ENCODE assay signal across 8 cellular contexts in the genomic region with DNA sequence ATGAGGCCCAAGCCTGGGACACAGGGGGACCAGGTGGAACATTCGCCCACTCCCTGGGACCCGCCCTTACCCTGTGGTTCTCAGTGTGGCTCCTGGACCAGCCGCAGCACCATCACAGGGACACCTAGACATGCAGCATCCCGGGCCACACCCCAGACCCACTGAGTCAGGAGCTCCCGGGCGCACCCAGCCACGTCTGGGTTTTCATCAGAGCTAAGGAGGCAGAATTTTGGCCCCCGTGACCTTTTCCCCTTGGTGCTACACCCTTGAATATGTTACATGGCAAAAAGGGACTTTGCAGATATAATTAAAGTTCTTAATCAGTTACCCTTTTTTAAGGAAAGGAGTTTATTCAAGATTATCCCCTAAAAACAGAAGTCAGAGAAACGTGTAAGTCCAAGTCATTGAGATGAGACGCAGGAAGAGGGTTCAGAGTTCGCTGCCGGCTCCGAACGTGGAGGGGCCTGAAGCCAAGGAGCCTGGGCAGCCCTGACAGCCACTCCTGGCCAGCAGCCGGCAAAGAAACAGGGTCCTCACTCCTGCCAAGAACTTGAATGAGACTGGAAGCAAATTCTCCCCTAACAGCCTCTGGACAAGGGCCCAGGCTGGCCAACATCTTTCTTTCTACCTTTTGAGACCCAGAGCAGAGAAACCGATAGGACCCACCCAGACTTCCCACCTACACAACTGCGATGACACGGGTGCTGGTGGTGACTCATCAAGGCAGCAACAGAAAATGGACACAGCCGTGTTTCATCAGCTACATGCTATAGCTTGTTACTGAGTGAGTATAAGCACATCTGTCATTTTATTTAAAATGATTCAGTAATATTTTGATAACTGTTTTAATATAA. TPM values are rescaled to one million over a fixed set of nuclear protein-coding genes. Genes with fewer than 3 reads are reported as not detected.
A peak's percentile ranks its signal among the peaks of the same experiment; 100 is the strongest.
DNase-seq lines count a peak whose midpoint lies in the region; ATAC-seq, FAIRE-seq and TF ChIP-seq lines count a peak whose summit lies in the region.

No MANE protein-coding gene starts in this region.

- CTCF ChIA-PET in A549 (lab: Yijun Ruan, JAX), result interaction anchor here (0.5 to 10.9 kb wide), 48 partner anchors 8 to 770 kb away, joined by 3 to 230 read pairs (median 6); partner anchors contain the start of genes BFSP1, DSTN and RRBP1

- TF ChIP-seq CTCF in A549 (IDR thresholded peaks at IDR 0.05) (no peak), sigmoid colon (IDR thresholded peaks at IDR 0.05) (no peak)

- WGBS in A549 (ENCODE audit: missing lambda C conversion rate), result 78% methylated on average over 19 of the region's 19 CpGs
- 50 to 53% methylated on average over 19 of the region's 19 CpGs for WGBS in esophagus, 2 donors
- WGBS in sigmoid colon, 2 donors, result 74 to 79% methylated on average over 19 of the region's 19 CpGs

- H3K27ac ChIP-seq in A549 (no peak overlapping the region; a peak in 1 of 6 replicates), esophagus (ENCODE audit: low read depth in 2 of 2, low read length in 1 of 2) (peak overlapping the region; percentile 18 to 88), sigmoid colon (peak overlapping the region; percentile 3 to 61 (median 32))

- TF ChIP-seq EP300 in A549 (IDR thresholded peaks at IDR 0.05) (no peak), sigmoid colon (IDR thresholded peaks at IDR 0.05) (no peak)

- H3K36me3 ChIP-seq in esophagus (ENCODE audit: control insufficient read depth in 2 of 2, insufficient read depth in 2 of 2, low read length in 1 of 2), result no peaks in the 10 kb centered on the region
- no peaks in the 10 kb centered on the region for H3K36me3 ChIP-seq in sigmoid colon

- ATAC-seq in A549 (peak in 1 of 2 experiments; percentile 8; a peak in 2 of 6 replicates), HG02852 (IDR thresholded peaks at IDR 0.05; ENCODE audit: unreplicated experiment) (peak; percentile 23), HG03520 (IDR thresholded peaks at IDR 0.05; ENCODE audit: unreplicated experiment) (no peak), GM21576 (IDR thresholded peaks at IDR 0.05; ENCODE audit: unreplicated experiment) (no peak)

- H3K27me3 ChIP-seq in esophagus (ENCODE audit: control insufficient read depth in 1 of 2, insufficient read depth in 2 of 2, low read length in 2 of 2) (no peaks in the 10 kb centered on the region), sigmoid colon (no peaks in the 10 kb centered on the region)

- DNase-seq in A549 (ENCODE audit: low read depth in 1 of 2, low spot score in 1 of 2) (no peak), sigmoid colon (peak; percentile 65), SKM-1 (lab: John Stamatoyannopoulos, UW; ENCODE audit: unreplicated experiment) (no peak)
- DNase-seq in activated CD4-positive, alpha-beta T cell treated with anti-CD3 and anti-CD28 coated beads, Interleukin-2, amount 50 U/mL, for 48 hours, result peak; percentile 54 to 61

- H3K4me2 ChIP-seq in A549, result peak overlapping the region; percentile 70; the same call in 2 of the 3 replicates

- no peak for TF ChIP-seq POLR2A in A549 (IDR thresholded peaks at IDR 0.05; ENCODE audit: low read length)
- no peak for TF ChIP-seq POLR2A in sigmoid colon (IDR thresholded peaks at IDR 0.05)

- H3K4me3 ChIP-seq in A549 (no peak overlapping the region), esophagus (ENCODE audit: low read depth in 1 of 2, low read length in 2 of 2) (peak overlapping the region; percentile 27 to 53), sigmoid colon (peak overlapping the region in 2 of 4 donors; percentile 53 to 54)

- POLR2A ChIA-PET in A549 (lab: Yijun Ruan, JAX), result interaction anchor here (0.6 to 0.7 kb wide), 3 partner anchors 23 to 112 kb away, joined by 3 to 6 read pairs (median 4); no protein-coding TSS in a partner anchor

- H3K9me3 ChIP-seq in A549 (no peaks in the 10 kb centered on the region), esophagus (ENCODE audit: control insufficient read depth in 2 of 2, insufficient read depth in 1 of 2, low read depth in 1 of 2, low read length in 1 of 2) (no peaks in the 10 kb centered on the region), sigmoid colon (no peaks in the 10 kb centered on the region)

- no peak for FAIRE-seq in A549 (lab: Jason Lieb, UNC)

- intact Hi-C loops in sigmoid colon (cut with DNase I), result loop anchor here (1.0 to 10.0 kb wide), 6 partner anchors 25 to 771 kb away; partner anchors contain the start of genes BFSP1, KAT14 and PET117

- H3K4me1 ChIP-seq in A549 (0 out of 3 replicates have a peak, but pooled peaks cover 3% of the 10 kb centered on the region), esophagus (ENCODE audit: control insufficient read depth in 2 of 2, insufficient read depth in 2 of 2, low read length in 1 of 2) (peaks cover 2 to 6% of the 10 kb centered on the region in 2 donors), sigmoid colon (peaks cover 0 to 10% (median 8%) of the 10 kb centered on the region in 4 donors)

- TF ChIP-seq RAD21 in A549 (conservative IDR thresholded peaks at IDR 0.05 in 1 of 2, IDR thresholded peaks at IDR 0.05 in 1 of 2), result no peak

TF ChIP-seq in A549, 52 proteins besides CTCF, POLR2A, EP300 and RAD21:
- no peak for TF ChIP-seq PBX3 (IDR thresholded peaks at IDR 0.05)
- TF ChIP-seq FOSL2 (IDR thresholded peaks at IDR 0.05), result no peak
- peak; percentile 60 for TF ChIP-seq FOSL2 (CRISPR knock-in tag; IDR thresholded peaks at IDR 0.05)
TF ChIP-seq in A549: peak in this region for 1.

RNA-seq across cellular contexts. Expression of gene BFSP1, which starts 25.3 kb away (rescaled TPM):
- 6.1 and 7.2 TPM in 2 replicates for polyA plus RNA-seq in A549 (2011; rRNA removed)
- polyA plus RNA-seq in A549 (2012; cell fraction: cytosol; rRNA removed), result 2.7 and 2.9 TPM in 2 replicates
- polyA plus RNA-seq in A549 (2012; cell fraction: nucleus; rRNA removed), result 2.1 and 2.6 TPM in 2 replicates
- polyA plus RNA-seq in A549 (2017; fragmentation: RNase III; extraction: RNeasy Plus Mini Kit Qiagen cat#74134 plus additional on column Dnase treatment), result 5.8 to 8.6 TPM (median 8.3 TPM) in 3 replicates
- 3.6 and 3.7 TPM in 2 replicates for polyA minus RNA-seq in A549 (2011; rRNA and poly(A)+ RNA removed)
- polyA plus RNA-seq in esophagus, result 1 to 10 TPM in 1 of 2 donors, under 1 TPM in 1; 0.80 to 1.2 TPM
- total RNA-seq in sigmoid colon, result 1 to 10 TPM; 1.1 to 3.6 (median 1.5) TPM
- polyA plus RNA-seq in sigmoid colon, result under 1 TPM in 2 of 3 donors, not detected in 1; 0.51 to 0.60 TPM

Comparison
In these comparisons a context has a peak if more than half of its experiments do, and no peak if none do; other contexts are left out.
1. DNase-seq: peak in activated CD4-positive, alpha-beta T cell treated with anti-CD3 and anti-CD28 coated beads, Interleukin-2, amount 50 U/mL, for 48 hours (2 of 2) and sigmoid colon (single experiment); none in A549 (0 of 2) and SKM-1 (single experiment).
2. H3K27ac ChIP-seq: peak in esophagus (2 of 2) and sigmoid colon (4 of 4); none in A549 (0 of 2).